Comparison of ENCODE assay signal across 1 cellular context in genomic region chr5:33439905-33440481, GRCh38.
TF ChIP-seq lines count a peak whose summit lies in the region.

No MANE protein-coding gene starts in this region.

TF ChIP-seq in K562, 482 proteins besides CTCF, POLR2A, EP300 and RAD21 (continued from another document):
- TF ChIP-seq CHD7 (IDR thresholded peaks at IDR 0.05; ENCODE audit: low read depth, low read length) (no peak), FOXA3 (CRISPR knock-in tag; conservative IDR thresholded peaks at IDR 0.05 in 1 of 2, IDR thresholded peaks at IDR 0.05 in 1 of 2) (no peak), RUNX1 (IDR thresholded peaks at IDR 0.05; ENCODE audit: low read depth) (no peak), RHOXF2B (CRISPR knock-in tag; conservative IDR thresholded peaks at IDR 0.05) (no peak), SMARCC2 (IDR thresholded peaks at IDR 0.05; ENCODE audit: low read depth) (peak; percentile 31; the same call in 1 of the 2 replicates), CGGBP1 (CRISPR knock-in tag; IDR thresholded peaks at IDR 0.05) (no peak), ZNF639 (CRISPR knock-in tag; conservative IDR thresholded peaks at IDR 0.05 in 1 of 2, IDR thresholded peaks at IDR 0.05 in 1 of 2) (0 out of 4 replicates have a peak, but pooled peaks of 1 of the 2 experiments have one; percentile 17), ZNF274 (IDR thresholded peaks at IDR 0.05; ENCODE audit: borderline replicate concordance, low read depth, low read length) (no peak), EHMT2 (IDR thresholded peaks at IDR 0.05) (no peak), ELK1 (CRISPR knock-in tag; IDR thresholded peaks at IDR 0.05) (no peak), PHF8 (IDR thresholded peaks at IDR 0.05; ENCODE audit: borderline replicate concordance, low read length) (no peak), FOSL1 (tag; conservative IDR thresholded peaks at IDR 0.05) (no peak), NEUROD1 (IDR thresholded peaks at IDR 0.05; ENCODE audit: borderline replicate concordance, low read depth, low read length, partially characterized antibody) (no peak), ZNF280A (IDR thresholded peaks at IDR 0.05; ENCODE audit: low read depth, partially characterized antibody) (no peak), ZNF584 (CRISPR knock-in tag; IDR thresholded peaks at IDR 0.05; ENCODE audit: low read depth) (0 out of 2 replicates have a peak, but pooled peaks have one; percentile 60), TSHZ1 (CRISPR knock-in tag; IDR thresholded peaks at IDR 0.05) (no peak), C11orf30 (IDR thresholded peaks at IDR 0.05; ENCODE audit: low read depth) (no peak), NUFIP1 (IDR thresholded peaks at IDR 0.05; ENCODE audit: partially characterized antibody) (peak; percentile 7), BRD9 (IDR thresholded peaks at IDR 0.05; ENCODE audit: low read depth, partially characterized antibody) (peak; percentile 34), DMBX1 (CRISPR knock-in tag; IDR thresholded peaks at IDR 0.05; ENCODE audit: borderline replicate concordance) (no peak), RBM15 (IDR thresholded peaks at IDR 0.05; ENCODE audit: insufficient read depth, low read length) (no peak), MLLT1 (IDR thresholded peaks at IDR 0.05) (peak in 1 of 2 experiments; percentile 35; a peak in 1 of 4 replicates)
